ENCODE assay signal across 8 cellular contexts in the genomic region with DNA sequence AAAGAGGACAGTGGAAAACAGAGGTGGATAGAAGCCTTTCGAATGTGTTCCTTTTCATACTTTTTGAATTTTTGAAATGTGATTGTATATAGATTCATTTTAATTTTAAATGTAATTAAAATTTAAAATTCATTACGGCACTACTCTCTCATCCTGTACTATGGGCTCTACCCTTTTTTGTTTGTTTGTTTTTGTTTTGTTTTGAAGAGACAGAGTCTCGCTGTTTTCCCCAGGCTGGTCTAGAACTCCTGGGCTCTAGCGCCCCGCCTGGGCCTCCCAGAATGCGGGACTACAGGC. TPM values are rescaled to one million over a fixed set of nuclear protein-coding genes. Genes with fewer than 3 reads are reported as not detected.
DNase-seq lines count a peak whose midpoint lies in the region; ATAC-seq, FAIRE-seq and TF ChIP-seq lines count a peak whose summit lies in the region.

No MANE protein-coding gene starts in this region.

- H2BK120ac ChIP-seq in mesenchymal stem cell (ENCODE audit: low read depth, low read length) = no peak overlapping the region

- no peak for TF ChIP-seq POLR2A in H54 (IDR thresholded peaks at IDR 0.05; ENCODE audit: low read depth, low read length)

- H3K4ac ChIP-seq in mesenchymal stem cell (ENCODE audit: low read depth in 1 of 2, low read length in 2 of 2) = peak overlapping the region in 1 of 2 experiments; percentile 66

- H3K4me2 ChIP-seq in mesenchymal stem cell (ENCODE audit: low read length, poor library complexity, severe bottlenecking) = peak overlapping the region; percentile 57

- no peak overlapping the region for H4K91ac ChIP-seq in mesenchymal stem cell (ENCODE audit: low read length)

- H3K79me1 ChIP-seq in mesenchymal stem cell (replicated peaks; ENCODE audit: low read length, poor library complexity, severe bottlenecking) = no peaks in the 10 kb centered on the region

- peak overlapping the region in 1 of 2 experiments; percentile 14 for H3K18ac ChIP-seq in mesenchymal stem cell (ENCODE audit: low read depth in 1 of 2, low read length in 2 of 2)

- H3K4me3 ChIP-seq in brain microvascular endothelial cell (ENCODE audit: low read depth, low read length) (peak overlapping the region; percentile 65), mesenchymal stem cell (ENCODE audit: insufficient read depth in 1 of 2, low read depth in 1 of 2, low read length in 2 of 2) (peak overlapping the region; percentile 82 to 88)

- TF ChIP-seq CTCF in 22Rv1 (IDR thresholded peaks at IDR 0.05) (no peak), brain microvascular endothelial cell (IDR thresholded peaks at IDR 0.05; ENCODE audit: low read depth, low read length, missing control alignments) (peak; percentile 41)

- H3K27ac ChIP-seq in 22Rv1 (peak overlapping the region; percentile 87), brain microvascular endothelial cell (peak overlapping the region; percentile 81), mesenchymal stem cell (ENCODE audit: low read length, poor library complexity, severe bottlenecking) (peak overlapping the region; percentile 56)

- no peak overlapping the region for H2BK12ac ChIP-seq in mesenchymal stem cell (ENCODE audit: low read length in 2 of 2)

- no peak for DNase-seq in brain microvascular endothelial cell
- no peak for DNase-seq in mesenchymal stem cell
- DNase-seq in H54 (ENCODE audit: insufficient read length, low spot score) = no peak
- no peak for DNase-seq in OCI-M1 (lab: John Stamatoyannopoulos, UW)
- no peak for DNase-seq in RPMI8226

- ATAC-seq in HG02610 (IDR thresholded peaks at IDR 0.05; ENCODE audit: unreplicated experiment) (peak; percentile 15), HG03457 (IDR thresholded peaks at IDR 0.05; ENCODE audit: unreplicated experiment) (no peak)

- 6% methylated on average over 4 of the region's 6 CpGs for WGBS in mesenchymal stem cell

- peak overlapping the region; percentile 93 for H3K9ac ChIP-seq in mesenchymal stem cell (ENCODE audit: low read length)

- no peaks in the 10 kb centered on the region for H3K36me3 ChIP-seq in brain microvascular endothelial cell (replicated peaks)
- no peaks in the 10 kb centered on the region for H3K36me3 ChIP-seq in mesenchymal stem cell (ENCODE audit: control insufficient read depth in 1 of 2, insufficient read depth in 2 of 2, low read depth in 1 of 2, low read length in 2 of 2)

- no peak overlapping the region for H2AK5ac ChIP-seq in mesenchymal stem cell (ENCODE audit: low read length, severe bottlenecking)

- FAIRE-seq in H54 (lab: Jason Lieb, UNC) = no peak

- no peaks in the 10 kb centered on the region for H3K9me3 ChIP-seq in mesenchymal stem cell (ENCODE audit: control insufficient read depth, low read length)

- peaks cover 4% of the 10 kb centered on the region for H3K4me1 ChIP-seq in mesenchymal stem cell (ENCODE audit: control insufficient read depth, insufficient read depth, low read depth, low read length)

- peak overlapping the region; percentile 71 for H2BK15ac ChIP-seq in mesenchymal stem cell (ENCODE audit: low read depth, poor library complexity, severe bottlenecking)

- no peak overlapping the region for H3K14ac ChIP-seq in mesenchymal stem cell (ENCODE audit: low read length in 2 of 2)

- H3K23ac ChIP-seq in mesenchymal stem cell (ENCODE audit: low read length in 2 of 2) = no peak overlapping the region

- no peak overlapping the region for H2BK5ac ChIP-seq in mesenchymal stem cell (ENCODE audit: low read depth, low read length, poor library complexity, severe bottlenecking)

- H4K8ac ChIP-seq in mesenchymal stem cell (ENCODE audit: low read length) = peak overlapping the region; percentile 95

- H2AFZ ChIP-seq in mesenchymal stem cell (ENCODE audit: low read depth, low read length) = peak overlapping the region; percentile 96

- in situ Hi-C loops in brain microvascular endothelial cell (cut with HindIII; ENCODE audit: low pct_ligation_motif_present, low sequenced_read_pairs) = no loop called here

- no peaks in the 10 kb centered on the region for H3K27me3 ChIP-seq in brain microvascular endothelial cell (replicated peaks)
- H3K27me3 ChIP-seq in mesenchymal stem cell (ENCODE audit: control insufficient read depth in 1 of 2, insufficient read depth in 1 of 2, low read length in 2 of 2) = peaks cover 6 to 13% of the 10 kb centered on the region in 2 experiments

RNA-seq across cellular contexts. Expression of a gene that starts 11.9 kb away (rescaled TPM):
- polyA plus RNA-seq in mesenchymal stem cell (2013, experiment 1 of 2) = 11.1 TPM
- polyA plus RNA-seq in mesenchymal stem cell (2013, experiment 2 of 2) = 11.9 TPM

RNA-seq across cellular contexts. Expression of a gene that starts 48.3 kb away (rescaled TPM):
- polyA plus RNA-seq in mesenchymal stem cell (2013, experiment 1 of 2) = 11.1 TPM
- polyA plus RNA-seq in mesenchymal stem cell (2013, experiment 2 of 2) = 11.8 TPM

RNA-seq across cellular contexts. Expression of a gene that starts 49.8 kb away (rescaled TPM):
- 0.11 TPM for polyA plus RNA-seq in mesenchymal stem cell (2013, experiment 1 of 2)
- 0.08 TPM for polyA plus RNA-seq in mesenchymal stem cell (2013, experiment 2 of 2)
